Comparison of ENCODE assay signal across 19 cellular contexts in genomic region chr2:176521860-176522259, GRCh38.
A peak's percentile ranks its signal among the peaks of the same experiment; 100 is the strongest.
DNase-seq lines count a peak whose midpoint lies in the region; ATAC-seq, FAIRE-seq and TF ChIP-seq lines count a peak whose summit lies in the region.
"Had no signal": no experiment of that assay in that cellular context is flagged by ENCODE, and none has a peak within 500 bp of the region (broad histone marks: within the 10 kb centered on the region; RNA-seq: fewer than 3 reads in every experiment).

No MANE protein-coding gene starts in this region.

- H3K79me2 ChIP-seq in GM12878 (ENCODE audit: control insufficient read depth, insufficient read depth, low read length) (no peaks in the 10 kb centered on the region), osteoblast (ENCODE audit: insufficient read depth, low read length) (no peaks in the 10 kb centered on the region)

- no peak for FAIRE-seq in GM12878 (lab: Jason Lieb, UNC)
- FAIRE-seq: K562 had no signal

- no peak for ATAC-seq in GM12878
- ATAC-seq: HCT116, K562 had no signal

- in situ Hi-C loops in GM12878 (cut with MboI), result no loop called here

- BruUV-seq in GM12878 (replicated peaks; lab: Mats Ljungman, UMichigan), result no TSS peak

- TF ChIP-seq CTCF in HEK293 (tag by site-specific recombination; IDR thresholded peaks at IDR 0.05) (no peak), GM12878 (IDR thresholded peaks at IDR 0.05 in 2 of 3, conservative IDR thresholded peaks at IDR 0.05 in 1 of 3; ENCODE audit: control insufficient read depth in 2 of 3, extremely low read depth in 1 of 3, insufficient read depth in 1 of 3, low read depth in 3 of 3, low read length in 3 of 3) (no peak), glutamatergic neuron (IDR thresholded peaks at IDR 0.05; ENCODE audit: partially characterized antibody, unreplicated experiment) (no peak), osteoblast (IDR thresholded peaks at IDR 0.05; ENCODE audit: extremely low read depth, low read depth, low read length) (no peak)

- H3K9me3 ChIP-seq in HEK293 (ENCODE audit: control insufficient read depth, insufficient read depth, low read depth, low read length) (no peaks in the 10 kb centered on the region), GM12878 (replicated peaks; ENCODE audit: control insufficient read depth, insufficient read depth, low read length) (no peaks in the 10 kb centered on the region), osteoblast (ENCODE audit: low read depth, low read length) (no peaks in the 10 kb centered on the region)
- H3K9me3 ChIP-seq: BE2C, Caco-2 had no signal

- intact Hi-C loops in GM12878 (cut with micrococcal nuclease; ENCODE audit: unreplicated experiment), result no loop called here

- CTCF ChIA-PET in HEK293 (lab: Yijun Ruan, JAX), result interaction anchor here (1.1 to 1.7 kb wide), 2 partner anchors 32 to 67 kb away, joined by 3 to 6 read pairs; no protein-coding TSS in a partner anchor
- CTCF ChIA-PET in GM12878 (lab: Yijun Ruan, JAX), result interaction anchor here (0.7 to 1.0 kb wide), 2 partner anchors 8 to 67 kb away, joined by 3 read pairs; no protein-coding TSS in a partner anchor

- H2AFZ ChIP-seq in GM12878 (ENCODE audit: control insufficient read depth, low read depth, low read length) (no peak overlapping the region), osteoblast (ENCODE audit: low read length) (no peak overlapping the region)

- no peak overlapping the region for H3K9ac ChIP-seq in GM12878 (ENCODE audit: control insufficient read depth, insufficient read depth, low read length)

- H3K36me3 Mint-ChIP-seq in glutamatergic neuron (ENCODE audit: unreplicated experiment), result no peaks in the 10 kb centered on the region
- H3K36me3 Mint-ChIP-seq: CD4-positive, CD25-positive, alpha-beta regulatory T cell; CD8-positive, alpha-beta memory T cell had no signal

- POLR2A ChIA-PET in HEK293 (lab: Yijun Ruan, JAX) (no interaction called here), GM12878 (lab: Charles Lee) (no interaction called here)

- H3K4me1 ChIP-seq in HEK293 (ENCODE audit: control insufficient read depth, insufficient read depth, low read length) (no peaks in the 10 kb centered on the region), GM12878 (ENCODE audit: control insufficient read depth, insufficient read depth, low read length) (no peaks in the 10 kb centered on the region), osteoblast (ENCODE audit: insufficient read depth, low read length) (no peaks in the 10 kb centered on the region)
- H3K4me1 ChIP-seq: BE2C, Caco-2 had no signal

- H3K4me3 Mint-ChIP-seq in glutamatergic neuron (ENCODE audit: unreplicated experiment), result no peak overlapping the region
- H3K4me3 Mint-ChIP-seq: CD4-positive, CD25-positive, alpha-beta regulatory T cell; CD8-positive, alpha-beta memory T cell had no signal

- DNase-seq in GM12878 (ENCODE audit: low read depth, low spot score) (no peak), lung microvascular endothelial cell (ENCODE audit: low read depth in 2 of 2) (peak; percentile 17 to 84), glutamatergic neuron (no peak), osteoblast (ENCODE audit: insufficient read length, low spot score, missing footprints) (no peak)
- DNase-seq in activated CD8-positive, alpha-beta memory T cell treated with anti-CD3 and anti-CD28 coated beads, Interleukin-2, amount 50 U/mL, for 48 hours, result no peak
- DNase-seq: ACHN; BE2C; C1 segment of cervical spinal cord; Caco-2; CD4-positive, CD25-positive, alpha-beta regulatory T cell; CD8-positive, alpha-beta memory T cell; DMS153; DMS79 treated with DMSO at 0.1 percent for 48 hours; GF-D8; GOT3; H7 had no signal

- no peak for TF ChIP-seq POLR2A in GM12878 (IDR thresholded peaks at IDR 0.05; ENCODE audit: low read depth, low read length)

- H4K20me1 ChIP-seq in GM12878 (ENCODE audit: control insufficient read depth, insufficient read depth) (no peaks in the 10 kb centered on the region), osteoblast (ENCODE audit: insufficient read depth, low read length) (no peaks in the 10 kb centered on the region)

- SMC1A ChIA-PET in GM12878 (lab: Charles Lee; ENCODE audit: uncharacterized antibody, unreplicated experiment), result no interaction called here

- H3K27me3 Mint-ChIP-seq in glutamatergic neuron (ENCODE audit: unreplicated experiment), result no peaks in the 10 kb centered on the region

- no peak overlapping the region for H3K4me2 ChIP-seq in GM12878 (ENCODE audit: control insufficient read depth, insufficient read depth)
- no peak overlapping the region for H3K4me2 ChIP-seq in osteoblast (ENCODE audit: insufficient read depth, low read length)

- H3K27me3 ChIP-seq in GM12878 (replicated peaks in 1 of 2; ENCODE audit: control insufficient read depth in 2 of 2, insufficient read depth in 2 of 2, low read length in 1 of 2) (no peaks in the 10 kb centered on the region; a peak in 1 of 4 replicates), osteoblast (ENCODE audit: insufficient read depth, low read length) (no peaks in the 10 kb centered on the region)
- H3K27me3 ChIP-seq: BE2C had no signal

- WGBS in GM12878 (ENCODE audit: insufficient coverage, insufficient replicate concordance, low lambda C conversion rate, missing lambda C conversion rate), result 25% methylated on average over 1 of the region's 1 CpG

- H3K4me3 ChIP-seq in HEK293 (ENCODE audit: low read depth, low read length) (no peak overlapping the region), GM12878 (no peak overlapping the region), osteoblast (ENCODE audit: insufficient read depth, low read length) (no peak overlapping the region)
- H3K4me3 ChIP-seq: K562 had no signal

- RAD21 ChIA-PET in GM12878 (lab: Charles Lee; ENCODE audit: unreplicated experiment), result no interaction called here

- H3K27ac ChIP-seq in HEK293 (ENCODE audit: extremely low read depth, low read depth, low read length), result no peak overlapping the region
- H3K27ac ChIP-seq in GM12878 (ENCODE audit: control insufficient read depth, insufficient read depth), result no peak overlapping the region
- no peak overlapping the region for H3K27ac ChIP-seq in osteoblast (ENCODE audit: low read depth, low read length)

- H3K36me3 ChIP-seq in HEK293 (ENCODE audit: control insufficient read depth in 2 of 2, insufficient read depth in 1 of 2, low read length in 2 of 2) (no peaks in the 10 kb centered on the region), GM12878 (ENCODE audit: control insufficient read depth in 2 of 2, insufficient read depth in 2 of 2, low read length in 1 of 2) (no peaks in the 10 kb centered on the region), osteoblast (ENCODE audit: insufficient read depth, low read length) (no peaks in the 10 kb centered on the region)
- H3K36me3 ChIP-seq: BE2C had no signal

- no peak for TF ChIP-seq EP300 in GM12878 (IDR thresholded peaks at IDR 0.05; ENCODE audit: borderline replicate concordance in 1 of 2, control insufficient read depth in 1 of 2, low read depth in 2 of 2, low read length in 2 of 2)

- H3K27ac Mint-ChIP-seq in glutamatergic neuron (ENCODE audit: unreplicated experiment), result no peak overlapping the region
- H3K27ac Mint-ChIP-seq: CD4-positive, CD25-positive, alpha-beta regulatory T cell; CD8-positive, alpha-beta memory T cell had no signal

- TF ChIP-seq RAD21 in GM12878 (IDR thresholded peaks at IDR 0.05; ENCODE audit: insufficient read depth, low read depth, low read length), result no peak

- no peaks in the 10 kb centered on the region for H3K9me3 Mint-ChIP-seq in glutamatergic neuron (ENCODE audit: unreplicated experiment)
- H3K9me3 Mint-ChIP-seq: CD8-positive, alpha-beta memory T cell had no signal

- no peaks in the 10 kb centered on the region for H3K4me1 Mint-ChIP-seq in glutamatergic neuron (ENCODE audit: low read depth, unreplicated experiment)
- H3K4me1 Mint-ChIP-seq: CD4-positive, CD25-positive, alpha-beta regulatory T cell had no signal

TF ChIP-seq in HEK293, 187 proteins besides CTCF, POLR2A, EP300 and RAD21:
- no peak for TF ChIP-seq ZNF624 (tag by site-specific recombination; IDR thresholded peaks at IDR 0.05)
- peak; percentile 51; the same call in 1 of the 2 replicates for TF ChIP-seq ATF2 (tag by site-specific recombination; IDR thresholded peaks at IDR 0.05; ENCODE audit: low read depth)
TF ChIP-seq in HEK293: peak in this region for 1.

TF ChIP-seq in GM12878, 131 proteins besides CTCF, POLR2A, EP300 and RAD21:
- TF ChIP-seq ATF7 (IDR thresholded peaks at IDR 0.05; ENCODE audit: low read depth), result peak; percentile 23; the same call in 1 of the 2 replicates
- TF ChIP-seq SP1 (IDR thresholded peaks at IDR 0.05; ENCODE audit: low read depth, low read length), result no peak
- no peak for TF ChIP-seq ZSCAN29 (IDR thresholded peaks at IDR 0.05)

Comparison
In these comparisons a context has a peak if more than half of its experiments do, and no peak if none do; other contexts are left out.
1. DNase-seq: peak in lung microvascular endothelial cell (2 of 2); none in GM12878 (single experiment), activated CD8-positive, alpha-beta memory T cell treated with anti-CD3 and anti-CD28 coated beads, Interleukin-2, amount 50 U/mL, for 48 hours (single experiment), glutamatergic neuron (single experiment) and osteoblast (single experiment).
2. Of the 9 proteins assayed by ChIP-seq in both HEK293 and GM12878: peak only in HEK293: ATF2; only in GM12878: none; in both: none; in neither: 8.